In the genomic region with DNA sequence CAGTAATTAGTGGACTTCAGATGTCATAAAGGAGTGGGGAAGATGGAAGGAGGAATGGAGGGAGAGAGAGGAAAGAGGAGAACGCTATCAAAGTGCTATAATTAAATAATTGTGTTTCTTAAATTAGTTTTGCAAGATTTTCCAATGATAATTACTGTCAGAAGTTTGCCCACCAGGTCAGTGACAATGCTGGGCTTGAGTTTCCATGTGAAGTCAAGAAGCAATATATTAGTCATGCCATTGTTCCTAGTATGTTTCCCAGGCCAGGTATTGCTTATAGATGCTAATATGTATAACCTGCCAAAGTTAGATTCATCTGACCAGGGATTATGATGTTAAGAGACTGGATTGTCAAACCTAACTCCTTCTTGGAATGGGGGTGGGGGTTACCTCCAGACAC, we compare ENCODE assay signal across 16 cellular contexts.
DNase-seq lines count a peak whose midpoint lies in the region; ATAC-seq and TF ChIP-seq lines count a peak whose summit lies in the region.
"Had no signal": no experiment of that assay in that cellular context is flagged by ENCODE, and none has a peak within 500 bp of the region (broad histone marks: within the 10 kb centered on the region; RNA-seq: fewer than 3 reads in every experiment).

No MANE protein-coding gene starts in this region.

- POLR2A ChIA-PET in activated B cell treated with CpG ODN at 0.5 μM for 24 hours (lab: Charles Lee): no interaction called here

- CTCF ChIA-PET in activated B cell treated with CpG ODN at 0.5 μM for 24 hours (lab: Charles Lee): no interaction called here

- TF ChIP-seq EP300 in gastroesophageal sphincter (IDR thresholded peaks at IDR 0.05): no peak

- H3K4me1 Mint-ChIP-seq in activated B cell treated with CpG ODN at 0.5 μM for 24 hours (peaks cover 65% of the 10 kb centered on the region), glutamatergic neuron (ENCODE audit: low read depth, unreplicated experiment) (peaks cover 48% of the 10 kb centered on the region)
- H3K4me1 Mint-ChIP-seq in stimulated activated memory B cell treated with anti-CD40 and anti-IgM and Interleukin-4, amounts not matched to agents 10 μg/mL and 1 μg/mL and 100 μg/mL, for 72 hours: peaks cover 76% of the 10 kb centered on the region

- H3K9me3 ChIP-seq in right lobe of liver: no peaks in the 10 kb centered on the region
- no peaks in the 10 kb centered on the region for H3K9me3 ChIP-seq in gastroesophageal sphincter
- H3K9me3 ChIP-seq: body of pancreas, left ventricle myocardium inferior, testis had no signal

- H3K36me3 ChIP-seq in right lobe of liver (no peaks in the 10 kb centered on the region), gastroesophageal sphincter (no peaks in the 10 kb centered on the region)
- H3K36me3 ChIP-seq: left ventricle myocardium inferior had no signal

- no peaks in the 10 kb centered on the region for H3K27me3 Mint-ChIP-seq in activated B cell treated with CpG ODN at 0.5 μM for 24 hours
- H3K27me3 Mint-ChIP-seq in glutamatergic neuron (ENCODE audit: unreplicated experiment): peaks cover 4% of the 10 kb centered on the region
- no peaks in the 10 kb centered on the region for H3K27me3 Mint-ChIP-seq in stimulated activated memory B cell treated with anti-CD40 and anti-IgM and Interleukin-4, amounts not matched to agents 10 μg/mL and 1 μg/mL and 100 μg/mL, for 72 hours

- H3K4me3 Mint-ChIP-seq in activated B cell treated with CpG ODN at 0.5 μM for 24 hours (peak overlapping the region; percentile 44), glutamatergic neuron (ENCODE audit: unreplicated experiment) (peak overlapping the region; percentile 63)
- peak overlapping the region; percentile 62 for H3K4me3 Mint-ChIP-seq in stimulated activated memory B cell treated with anti-CD40 and anti-IgM and Interleukin-4, amounts not matched to agents 10 μg/mL and 1 μg/mL and 100 μg/mL, for 72 hours
- H3K4me3 Mint-ChIP-seq: nephron progenitor cell had no signal

- H3K4me3 ChIP-seq in right lobe of liver (no peak overlapping the region), gastroesophageal sphincter (no peak overlapping the region)
- H3K4me3 ChIP-seq: body of pancreas, left ventricle myocardium inferior, testis had no signal

- H3K27ac Mint-ChIP-seq in activated naive CD4-positive, alpha-beta T cell treated with anti-CD3 and anti-CD28 coated beads, Interleukin-2, amount 50 U/mL, for 72 hours: peak overlapping the region; percentile 86 to 96
- H3K27ac Mint-ChIP-seq in activated B cell treated with CpG ODN at 0.5 μM for 24 hours (peak overlapping the region; percentile 67), glutamatergic neuron (ENCODE audit: unreplicated experiment) (peak overlapping the region; percentile 79)
- H3K27ac Mint-ChIP-seq in stimulated activated memory B cell treated with anti-CD40 and anti-IgM and Interleukin-4, amounts not matched to agents 10 μg/mL and 1 μg/mL and 100 μg/mL, for 72 hours: peak overlapping the region; percentile 67
- H3K27ac Mint-ChIP-seq: nephron progenitor cell had no signal

- TF ChIP-seq POLR2A in right lobe of liver (IDR thresholded peaks at IDR 0.05) (no peak), gastroesophageal sphincter (IDR thresholded peaks at IDR 0.05) (no peak)

- WGBS in right lobe of liver (ENCODE audit: insufficient coverage, low coverage, low lambda C conversion rate, missing lambda C conversion rate): 63% methylated on average over 1 of the region's 1 CpG
- 73 to 83% methylated on average over 1 of the region's 1 CpG for WGBS in gastroesophageal sphincter (ENCODE audit: low coverage in 1 of 2), 2 donors

- no peaks in the 10 kb centered on the region for H3K9me3 Mint-ChIP-seq in activated naive CD4-positive, alpha-beta T cell treated with anti-CD3 and anti-CD28 coated beads, Interleukin-2, amount 50 U/mL, for 72 hours
- H3K9me3 Mint-ChIP-seq in activated B cell treated with CpG ODN at 0.5 μM for 24 hours: no peaks in the 10 kb centered on the region
- H3K9me3 Mint-ChIP-seq in glutamatergic neuron (ENCODE audit: unreplicated experiment): peaks cover 4% of the 10 kb centered on the region
- H3K9me3 Mint-ChIP-seq in stimulated activated memory B cell treated with anti-CD40 and anti-IgM and Interleukin-4, amounts not matched to agents 10 μg/mL and 1 μg/mL and 100 μg/mL, for 72 hours: no peaks in the 10 kb centered on the region
- H3K9me3 Mint-ChIP-seq: nephron progenitor cell had no signal

- H3K27me3 ChIP-seq in right lobe of liver: no peaks in the 10 kb centered on the region
- no peaks in the 10 kb centered on the region for H3K27me3 ChIP-seq in gastroesophageal sphincter
- H3K27me3 ChIP-seq: body of pancreas, testis had no signal

- no peak for DNase-seq in activated naive CD4-positive, alpha-beta T cell treated with anti-CD3 and anti-CD28 coated beads, Interleukin-2, amount 50 U/mL, for 72 hours (ENCODE audit: low spot score in 2 of 2)
- no peak for DNase-seq in activated naive CD4-positive, alpha-beta T cell treated with Interleukin-2 at 50 U/mL for 16 hours
- DNase-seq in activated B cell treated with CpG ODN at 0.5 μM for 24 hours (no peak), glutamatergic neuron (no peak), right lobe of liver (no peak), dedifferentiated amniotic fluid mesenchymal stem cell (ENCODE audit: extremely low spot score) (no peak)
- DNase-seq: activated CD4-positive, CD25-positive, alpha-beta regulatory T cell treated with anti-CD3 and anti-CD28 coated beads, Interleukin-2, amount 50 U/mL, for 72 hours; AML-193; left ventricle myocardium inferior; NCI-H187; nephron progenitor cell; testis had no signal

- peaks cover 26 to 36% of the 10 kb centered on the region in 2 donors for H3K36me3 Mint-ChIP-seq in activated naive CD4-positive, alpha-beta T cell treated with anti-CD3 and anti-CD28 coated beads, Interleukin-2, amount 50 U/mL, for 72 hours
- H3K36me3 Mint-ChIP-seq in activated B cell treated with CpG ODN at 0.5 μM for 24 hours (ENCODE audit: low read depth): peaks cover 64% of the 10 kb centered on the region
- H3K36me3 Mint-ChIP-seq in glutamatergic neuron (ENCODE audit: unreplicated experiment): no peaks in the 10 kb centered on the region
- peaks cover 63% of the 10 kb centered on the region for H3K36me3 Mint-ChIP-seq in stimulated activated memory B cell treated with anti-CD40 and anti-IgM and Interleukin-4, amounts not matched to agents 10 μg/mL and 1 μg/mL and 100 μg/mL, for 72 hours

- peak in 1 of 2 donors; percentile 16 for ATAC-seq in activated naive CD4-positive, alpha-beta T cell treated with anti-CD3 and anti-CD28 coated beads, Interleukin-2, amount 50 U/mL, for 72 hours
- ATAC-seq in activated B cell treated with CpG ODN at 0.5 μM for 24 hours (ENCODE audit: low read depth) (no peak), right lobe of liver (no peak), gastroesophageal sphincter (no peak)
- no peak for ATAC-seq in stimulated activated memory B cell treated with anti-CD40 and anti-IgM and Interleukin-4, amounts not matched to agents 10 μg/mL and 1 μg/mL and 100 μg/mL, for 72 hours
- ATAC-seq: Panc1 had no signal

- H3K4me1 ChIP-seq in right lobe of liver (no peaks in the 10 kb centered on the region), gastroesophageal sphincter (no peaks in the 10 kb centered on the region)
- H3K4me1 ChIP-seq: body of pancreas, left ventricle myocardium inferior, testis had no signal

- intact Hi-C loops in activated B cell treated with CpG ODN at 0.5 μM for 24 hours (cut with micrococcal nuclease) (loop anchor here (10.0 kb wide), 1 partner anchor 49 kb away; no protein-coding TSS in a partner anchor), right lobe of liver (cut with DNase I) (no loop called here)

- TF ChIP-seq CTCF in activated B cell treated with CpG ODN at 0.5 μM for 24 hours (IDR thresholded peaks at IDR 0.05): no peak
- no peak for TF ChIP-seq CTCF in glutamatergic neuron (IDR thresholded peaks at IDR 0.05; ENCODE audit: partially characterized antibody, unreplicated experiment)
- TF ChIP-seq CTCF in right lobe of liver (IDR thresholded peaks at IDR 0.05): no peak
- no peak for TF ChIP-seq CTCF in gastroesophageal sphincter (IDR thresholded peaks at IDR 0.05)

- no peak overlapping the region for H3K27ac ChIP-seq in right lobe of liver
- no peak overlapping the region for H3K27ac ChIP-seq in gastroesophageal sphincter
- H3K27ac ChIP-seq: body of pancreas, left ventricle myocardium inferior, testis had no signal
